9 cellular contexts compared by ENCODE assay signal in the genomic region with DNA sequence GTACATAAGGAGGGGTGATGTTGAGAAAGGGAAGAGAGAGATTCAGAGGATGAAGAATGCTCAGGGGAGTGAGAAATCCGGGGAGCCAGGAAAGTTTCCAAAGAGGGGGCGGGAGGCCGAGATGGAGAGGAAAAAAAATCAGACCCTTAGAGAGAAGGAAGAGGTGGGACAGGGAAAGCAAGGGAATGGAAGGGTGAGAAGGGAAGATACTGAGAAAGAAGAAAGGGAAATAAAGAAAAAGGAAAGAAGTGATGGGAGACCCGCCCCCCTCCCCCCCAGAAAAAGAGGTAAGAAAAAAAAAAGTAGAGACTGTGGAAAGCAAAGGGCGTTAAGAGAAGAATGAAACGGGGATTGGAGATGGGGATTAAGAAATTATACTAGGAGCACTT. TPM values are rescaled to one million over a fixed set of nuclear protein-coding genes. Genes with fewer than 3 reads are reported as not detected.
DNase-seq lines count a peak whose midpoint lies in the region; ATAC-seq, FAIRE-seq and TF ChIP-seq lines count a peak whose summit lies in the region.
"Had no signal": no experiment of that assay in that cellular context is flagged by ENCODE, and none has a peak within 500 bp of the region (broad histone marks: within the 10 kb centered on the region; RNA-seq: fewer than 3 reads in every experiment).

No MANE protein-coding gene starts in this region.

- no peak for FAIRE-seq in keratinocyte (lab: Jason Lieb, UNC)

- peak overlapping the region; percentile 79 for H2AFZ ChIP-seq in keratinocyte (ENCODE audit: control insufficient read depth, low read length)

- ATAC-seq in activated naive CD8-positive, alpha-beta T cell treated with anti-CD3 and anti-CD28 coated beads, Interleukin-2, amount 10 ng/mL, durations not matched to agents 7 days and 5 days (ENCODE audit: low read depth): no peak
- ATAC-seq in stimulated activated memory B cell treated with anti-CD40 and anti-IgM and Interleukin-4, amounts not matched to agents 10 μg/mL and 1 μg/mL and 100 μg/mL, for 72 hours: no peak

- H3K4me2 ChIP-seq in keratinocyte (ENCODE audit: control insufficient read depth, extremely low read depth, insufficient read depth, low read depth, low read length): peak overlapping the region; percentile 89

- H3K4me3 Mint-ChIP-seq in activated naive CD8-positive, alpha-beta T cell treated with anti-CD3 and anti-CD28 coated beads, Interleukin-2, amount 10 ng/mL, durations not matched to agents 7 days and 5 days: peak overlapping the region; percentile 94
- peak overlapping the region; percentile 95 for H3K4me3 Mint-ChIP-seq in stimulated activated memory B cell treated with anti-CD40 and anti-IgM and Interleukin-4, amounts not matched to agents 10 μg/mL and 1 μg/mL and 100 μg/mL, for 72 hours

- H3K79me2 ChIP-seq in keratinocyte (ENCODE audit: control insufficient read depth, insufficient read depth, low read length): no peaks in the 10 kb centered on the region

- H3K27ac Mint-ChIP-seq in activated naive CD8-positive, alpha-beta T cell treated with anti-CD3 and anti-CD28 coated beads, Interleukin-2, amount 10 ng/mL, durations not matched to agents 7 days and 5 days: peak overlapping the region; percentile 95
- peak overlapping the region; percentile 91 for H3K27ac Mint-ChIP-seq in stimulated activated memory B cell treated with anti-CD40 and anti-IgM and Interleukin-4, amounts not matched to agents 10 μg/mL and 1 μg/mL and 100 μg/mL, for 72 hours

- H4K20me1 ChIP-seq in keratinocyte (ENCODE audit: control insufficient read depth, extremely low read depth, insufficient read depth, low read length): no peaks in the 10 kb centered on the region

- H3K36me3 ChIP-seq in HUES48 (ENCODE audit: control insufficient read depth, insufficient read depth, low read length) (no peaks in the 10 kb centered on the region), keratinocyte (ENCODE audit: control insufficient read depth in 2 of 2, extremely low read depth in 1 of 2, insufficient read depth in 2 of 2, low read length in 2 of 2) (no peaks in the 10 kb centered on the region)

- H3K36me3 Mint-ChIP-seq in activated naive CD8-positive, alpha-beta T cell treated with anti-CD3 and anti-CD28 coated beads, Interleukin-2, amount 10 ng/mL, durations not matched to agents 7 days and 5 days: peaks cover 6% of the 10 kb centered on the region
- no peaks in the 10 kb centered on the region for H3K36me3 Mint-ChIP-seq in stimulated activated memory B cell treated with anti-CD40 and anti-IgM and Interleukin-4, amounts not matched to agents 10 μg/mL and 1 μg/mL and 100 μg/mL, for 72 hours

- TF ChIP-seq CTCF in keratinocyte (optimal IDR thresholded peaks at IDR 0.05 in 1 of 3, IDR thresholded peaks at IDR 0.05 in 1 of 3, conservative IDR thresholded peaks at IDR 0.05 in 1 of 3; ENCODE audit: extremely low read depth in 1 of 3, insufficient read depth in 2 of 3, low read length in 3 of 3): no peak

- peaks cover 16% of the 10 kb centered on the region for H3K4me1 Mint-ChIP-seq in activated naive CD8-positive, alpha-beta T cell treated with anti-CD3 and anti-CD28 coated beads, Interleukin-2, amount 10 ng/mL, durations not matched to agents 7 days and 5 days
- H3K4me1 Mint-ChIP-seq in stimulated activated memory B cell treated with anti-CD40 and anti-IgM and Interleukin-4, amounts not matched to agents 10 μg/mL and 1 μg/mL and 100 μg/mL, for 72 hours: peaks cover 20% of the 10 kb centered on the region

- peaks cover 37% of the 10 kb centered on the region for H3K27me3 ChIP-seq in HUES48 (ENCODE audit: control insufficient read depth, insufficient read depth, low read length)
- no peaks in the 10 kb centered on the region for H3K27me3 ChIP-seq in keratinocyte (ENCODE audit: control insufficient read depth, extremely low read depth, insufficient read depth, low read length)

- no peak overlapping the region for H3K27ac ChIP-seq in HUES48 (ENCODE audit: low read depth, low read length)
- peak overlapping the region; percentile 90 for H3K27ac ChIP-seq in keratinocyte (ENCODE audit: control insufficient read depth, insufficient read depth, low read length)

- H3K4me1 ChIP-seq in HUES48 (ENCODE audit: control insufficient read depth, insufficient read depth, low read length): no peaks in the 10 kb centered on the region; the same call in 1 of the 2 replicates
- peaks cover 16% of the 10 kb centered on the region for H3K4me1 ChIP-seq in keratinocyte (ENCODE audit: control insufficient read depth, extremely low read depth, insufficient read depth, low read length)

- H3K9me3 Mint-ChIP-seq in activated naive CD8-positive, alpha-beta T cell treated with anti-CD3 and anti-CD28 coated beads, Interleukin-2, amount 10 ng/mL, durations not matched to agents 7 days and 5 days: no peaks in the 10 kb centered on the region
- H3K9me3 Mint-ChIP-seq in stimulated activated memory B cell treated with anti-CD40 and anti-IgM and Interleukin-4, amounts not matched to agents 10 μg/mL and 1 μg/mL and 100 μg/mL, for 72 hours: no peaks in the 10 kb centered on the region

- peaks cover 9% of the 10 kb centered on the region for H3K27me3 Mint-ChIP-seq in activated naive CD8-positive, alpha-beta T cell treated with anti-CD3 and anti-CD28 coated beads, Interleukin-2, amount 10 ng/mL, durations not matched to agents 7 days and 5 days
- peaks cover 13% of the 10 kb centered on the region for H3K27me3 Mint-ChIP-seq in stimulated activated memory B cell treated with anti-CD40 and anti-IgM and Interleukin-4, amounts not matched to agents 10 μg/mL and 1 μg/mL and 100 μg/mL, for 72 hours

- DNase-seq in activated naive CD8-positive, alpha-beta T cell treated with anti-CD3 and anti-CD28 coated beads, Interleukin-2, amount 10 ng/mL, durations not matched to agents 7 days and 5 days: no peak
- no peak for DNase-seq in keratinocyte (ENCODE audit: low read depth, low spot score)
- no peak for DNase-seq in SIG-M5 (lab: John Stamatoyannopoulos, UW)
- DNase-seq in DMS79 (lab: John Stamatoyannopoulos, UW): no peak
- DNase-seq in iPS-NIHi11 (ENCODE audit: low spot score): no peak
- DNase-seq in KBM-7: no peak

- H3K9ac ChIP-seq in HUES48 (ENCODE audit: low read depth, low read length) (no peak overlapping the region), keratinocyte (ENCODE audit: control insufficient read depth, extremely low read depth, insufficient read depth, low read length) (peak overlapping the region; percentile 81)

- in situ Hi-C loops in KBM-7 (cut with MboI; ENCODE audit: low pct_unique_long_range_greater_than_20kb, low sequenced_read_pairs): loop anchor here (25.0 kb wide), 1 partner anchor 296 kb away; no protein-coding TSS in a partner anchor

- dilution Hi-C loops in keratinocyte (cut with MboI; ENCODE audit: extremely low pct_ligation_motif_present, low sequenced_read_pairs): no loop called here

- H3K9me3 ChIP-seq in HUES48 (ENCODE audit: control insufficient read depth, insufficient read depth, low read length): no peaks in the 10 kb centered on the region
- H3K9me3 ChIP-seq in keratinocyte (ENCODE audit: control insufficient read depth, low read depth, low read length): no peaks in the 10 kb centered on the region

- POLR2A ChIA-PET in activated naive CD8-positive, alpha-beta T cell treated with anti-CD3 and anti-CD28 coated beads, Interleukin-2, amount 10 ng/mL, durations not matched to agents 7 days and 5 days (lab: Charles Lee): interaction anchor here (1.3 kb wide), 1 partner anchor 50 kb away, joined by 3 read pairs; no protein-coding TSS in a partner anchor

- no peaks in the 10 kb centered on the region for H3K9me1 ChIP-seq in keratinocyte (ENCODE audit: control insufficient read depth, extremely low read depth, insufficient read depth, low read length)

- peak overlapping the region; percentile 67 for H3K4me3 ChIP-seq in HUES48 (ENCODE audit: low read depth, low read length)
- H3K4me3 ChIP-seq in keratinocyte (ENCODE audit: control insufficient read depth in 2 of 3, extremely low read depth in 1 of 3, insufficient read depth in 2 of 3, low read depth in 1 of 3, low read length in 3 of 3): peak overlapping the region; percentile 46 to 83 (median 67)

RNA-seq across cellular contexts. Expression of a gene that starts 0.5 kb away (rescaled TPM):
- total RNA-seq in activated naive CD8-positive, alpha-beta T cell treated with anti-CD3 and anti-CD28 coated beads, Interleukin-2, amount 10 ng/mL, durations not matched to agents 7 days and 5 days: not detected
- polyA plus RNA-seq in keratinocyte: 0.24 to 1.0 TPM (median 0.51 TPM) in 3 replicates
- 1.0 TPM for polyA plus RNA-seq in keratinocyte (2011; ENCODE audit: low read depth)
- polyA plus RNA-seq in keratinocyte (2011; cell fraction: cytosol; rRNA removed): 0.47 and 0.53 TPM in 2 replicates
- 0.52 and 0.67 TPM in 2 replicates for polyA plus RNA-seq in keratinocyte (2011; cell fraction: nucleus; rRNA removed)
- polyA plus RNA-seq in keratinocyte (2012; ENCODE audit: low replicate concordance): 0.79 and 0.95 TPM in 2 replicates
- polyA minus RNA-seq in keratinocyte: not detected in 3 replicates
- polyA minus RNA-seq in keratinocyte (2011; cell fraction: cytosol; rRNA and poly(A)+ RNA removed): not detected
- polyA minus RNA-seq in keratinocyte (2011; cell fraction: nucleus; rRNA and poly(A)+ RNA removed): not detected in 2 replicates
- total RNA-seq: NCI-H460 had no signal
